Comparison of ENCODE assay signal across 9 cellular contexts in genomic region chr3:136194409-136195257, GRCh38. TPM values are rescaled to one million over a fixed set of nuclear protein-coding genes. Genes with fewer than 3 reads are reported as not detected.
DNase-seq lines count a peak whose midpoint lies in the region; ATAC-seq, FAIRE-seq and TF ChIP-seq lines count a peak whose summit lies in the region.
"Had no signal": no experiment of that assay in that cellular context is flagged by ENCODE, and none has a peak within 500 bp of the region (broad histone marks: within the 10 kb centered on the region; RNA-seq: fewer than 3 reads in every experiment).

No MANE protein-coding gene starts in this region.

- peak overlapping the region; percentile 98 for H3K4me3 Mint-ChIP-seq in activated CD8-positive, alpha-beta memory T cell treated with anti-CD3 and anti-CD28 coated beads, Interleukin-2, amount 10 ng/mL, durations not matched to agents 7 days and 5 days
- H3K4me3 Mint-ChIP-seq in naive B cell: peak overlapping the region; percentile 87 to 100 (median 98)
- H3K4me3 Mint-ChIP-seq in stimulated activated naive CD8-positive, alpha-beta T cell treated with anti-CD3 and anti-CD28 coated beads, Interleukin-15, amount 100 ng/mL, for 72 hours: peak overlapping the region; percentile 83 to 98

- H3K9ac ChIP-seq in endothelial cell of umbilical vein (replicated peaks; ENCODE audit: extremely low read depth, insufficient read depth, low read length): peak overlapping the region; percentile 92

- intact Hi-C loops in endothelial cell of umbilical vein (cut with micrococcal nuclease): loop anchor here (1.0 to 10.0 kb wide), 5 partner anchors 52 to 820 kb away; no protein-coding TSS in a partner anchor

- H3K27ac Mint-ChIP-seq in activated CD8-positive, alpha-beta memory T cell treated with anti-CD3 and anti-CD28 coated beads, Interleukin-2, amount 10 ng/mL, durations not matched to agents 7 days and 5 days: peak overlapping the region; percentile 98
- peak overlapping the region; percentile 97 to 99 (median 98) for H3K27ac Mint-ChIP-seq in naive B cell
- H3K27ac Mint-ChIP-seq in stimulated activated naive CD8-positive, alpha-beta T cell treated with anti-CD3 and anti-CD28 coated beads, Interleukin-15, amount 100 ng/mL, for 72 hours: peak overlapping the region; percentile 97 to 99

- peaks cover 3% of the 10 kb centered on the region for H3K27me3 Mint-ChIP-seq in activated CD8-positive, alpha-beta memory T cell treated with anti-CD3 and anti-CD28 coated beads, Interleukin-2, amount 10 ng/mL, durations not matched to agents 7 days and 5 days
- peaks cover 0 to 8% (median 0%) of the 10 kb centered on the region in 3 donors for H3K27me3 Mint-ChIP-seq in naive B cell
- H3K27me3 Mint-ChIP-seq in stimulated activated naive CD8-positive, alpha-beta T cell treated with anti-CD3 and anti-CD28 coated beads, Interleukin-15, amount 100 ng/mL, for 72 hours: no peaks in the 10 kb centered on the region

- H3K9me1 ChIP-seq in endothelial cell of umbilical vein (replicated peaks; ENCODE audit: control insufficient read depth, extremely low read depth, insufficient read depth, low read length): no peaks in the 10 kb centered on the region

- peaks cover 14% of the 10 kb centered on the region for H3K4me1 ChIP-seq in endothelial cell of umbilical vein (ENCODE audit: control insufficient read depth, extremely low read depth, insufficient read depth, low read length)

- FAIRE-seq in endothelial cell of umbilical vein (lab: Jason Lieb, UNC): no peak
- FAIRE-seq: TTC549 had no signal

- H3K79me2 ChIP-seq in endothelial cell of umbilical vein (ENCODE audit: control insufficient read depth, insufficient read depth, low read length): peaks cover 60% of the 10 kb centered on the region

- no peaks in the 10 kb centered on the region for H3K27me3 ChIP-seq in endothelial cell of umbilical vein (ENCODE audit: control insufficient read depth in 2 of 2, insufficient read depth in 2 of 2, low read length in 2 of 2)

- TSS peak; percentile 17 for BruUV-seq in endothelial cell of umbilical vein (replicated peaks; lab: Mats Ljungman, UMichigan)

- no peak overlapping the region for H2AFZ ChIP-seq in endothelial cell of umbilical vein (ENCODE audit: low read depth, low read length)

- TF ChIP-seq POLR2A in endothelial cell of umbilical vein (IDR thresholded peaks at IDR 0.05; ENCODE audit: low read depth, low read length): no peak

- peak overlapping the region; percentile 87 for H3K27ac ChIP-seq in endothelial cell of umbilical vein (ENCODE audit: insufficient read depth, low read depth, low read length)

- peaks cover 18% of the 10 kb centered on the region for H4K20me1 ChIP-seq in endothelial cell of umbilical vein (replicated peaks; ENCODE audit: control insufficient read depth, extremely low read depth, insufficient read depth, low read length)

- dilution Hi-C loops in endothelial cell of umbilical vein (cut with MboI; ENCODE audit: extremely low pct_ligation_motif_present, low sequenced_read_pairs): no loop called here

- TF ChIP-seq CTCF in endothelial cell of umbilical vein (IDR thresholded peaks at IDR 0.05; ENCODE audit: extremely low read depth in 1 of 2, insufficient read depth in 1 of 2, low read depth in 1 of 2, low read length in 2 of 2): no peak

- peaks cover 38% of the 10 kb centered on the region for H3K4me1 Mint-ChIP-seq in activated CD8-positive, alpha-beta memory T cell treated with anti-CD3 and anti-CD28 coated beads, Interleukin-2, amount 10 ng/mL, durations not matched to agents 7 days and 5 days
- H3K4me1 Mint-ChIP-seq in naive B cell: peaks cover 54 to 79% (median 61%) of the 10 kb centered on the region in 3 donors
- peaks cover 55% of the 10 kb centered on the region for H3K4me1 Mint-ChIP-seq in stimulated activated naive CD8-positive, alpha-beta T cell treated with anti-CD3 and anti-CD28 coated beads, Interleukin-15, amount 100 ng/mL, for 72 hours

- POLR2A ChIA-PET in endothelial cell of umbilical vein (lab: Charles Lee): interaction anchor here (0.5 to 1.7 kb wide), 5 partner anchors 13 to 443 kb away, joined by 3 to 5 read pairs (median 4); no protein-coding TSS in a partner anchor

- no peak for ATAC-seq in activated CD8-positive, alpha-beta memory T cell treated with anti-CD3 and anti-CD28 coated beads, Interleukin-2, amount 10 ng/mL, durations not matched to agents 7 days and 5 days
- ATAC-seq in naive B cell (ENCODE audit: low read depth in 2 of 2): peak; percentile 4 to 16
- ATAC-seq in stimulated activated naive CD8-positive, alpha-beta T cell treated with anti-CD3 and anti-CD28 coated beads, Interleukin-15, amount 100 ng/mL, for 72 hours: peak; percentile 47
- ATAC-seq in GM18867 (IDR thresholded peaks at IDR 0.05; ENCODE audit: unreplicated experiment): no peak
- ATAC-seq in HG03439 (IDR thresholded peaks at IDR 0.05; ENCODE audit: unreplicated experiment): no peak

- peaks cover 53% of the 10 kb centered on the region for H3K36me3 Mint-ChIP-seq in activated CD8-positive, alpha-beta memory T cell treated with anti-CD3 and anti-CD28 coated beads, Interleukin-2, amount 10 ng/mL, durations not matched to agents 7 days and 5 days
- peaks cover 5 to 11% of the 10 kb centered on the region in 2 donors for H3K36me3 Mint-ChIP-seq in naive B cell

- peak; percentile 33 for DNase-seq in Daoy (ENCODE audit: low read depth)
- peak; percentile 73 for DNase-seq in NCI-H146 (lab: John Stamatoyannopoulos, UW)
- DNase-seq in activated CD8-positive, alpha-beta memory T cell treated with anti-CD3 and anti-CD28 coated beads, Interleukin-2, amount 10 ng/mL, durations not matched to agents 7 days and 5 days: peak; percentile 85
- DNase-seq in endothelial cell of umbilical vein (ENCODE audit: low read depth, low spot score): peak; percentile 49
- peak; percentile 75 for DNase-seq in naive B cell
- peak; percentile 77 to 90 for DNase-seq in stimulated activated naive CD8-positive, alpha-beta T cell treated with anti-CD3 and anti-CD28 coated beads, Interleukin-15, amount 100 ng/mL, for 72 hours

- peak overlapping the region; percentile 76 to 94 (median 86) for H3K4me3 ChIP-seq in endothelial cell of umbilical vein (replicated peaks in 1 of 3; ENCODE audit: insufficient read depth in 1 of 3, low read depth in 1 of 3, low read length in 3 of 3)

- H3K4me2 ChIP-seq in endothelial cell of umbilical vein (ENCODE audit: insufficient read depth, low read length): peak overlapping the region; percentile 88

- CTCF ChIA-PET in activated CD8-positive, alpha-beta memory T cell treated with anti-CD3 and anti-CD28 coated beads, Interleukin-2, amount 10 ng/mL, durations not matched to agents 7 days and 5 days (lab: Charles Lee): interaction anchor here (0.9 to 3.2 kb wide), 9 partner anchors 13 to 667 kb away, joined by 3 to 10 read pairs (median 5); partner anchors contain the start of genes NCK1, PCCB and STAG1
- CTCF ChIA-PET in endothelial cell of umbilical vein (lab: Charles Lee): interaction anchor here (0.8 to 3.6 kb wide), 8 partner anchors 13 to 558 kb away, joined by 3 to 36 read pairs (median 6); partner anchors contain the start of genes PCCB and STAG1

- H3K9me3 ChIP-seq in endothelial cell of umbilical vein (replicated peaks; ENCODE audit: control insufficient read depth, insufficient read depth, low read length): no peaks in the 10 kb centered on the region

- H3K36me3 ChIP-seq in endothelial cell of umbilical vein (ENCODE audit: control insufficient read depth in 2 of 2, extremely low read depth in 1 of 2, insufficient read depth in 2 of 2, low read length in 2 of 2): no peaks in the 10 kb centered on the region

- no peaks in the 10 kb centered on the region for H3K9me3 Mint-ChIP-seq in activated CD8-positive, alpha-beta memory T cell treated with anti-CD3 and anti-CD28 coated beads, Interleukin-2, amount 10 ng/mL, durations not matched to agents 7 days and 5 days (ENCODE audit: low read depth)
- H3K9me3 Mint-ChIP-seq in naive B cell: no peaks in the 10 kb centered on the region
- H3K9me3 Mint-ChIP-seq in stimulated activated naive CD8-positive, alpha-beta T cell treated with anti-CD3 and anti-CD28 coated beads, Interleukin-15, amount 100 ng/mL, for 72 hours: no peaks in the 10 kb centered on the region

TF ChIP-seq in endothelial cell of umbilical vein, 7 proteins besides CTCF, POLR2A, EP300 and RAD21:
- no peak for TF ChIP-seq POLR2AphosphoS5 (IDR thresholded peaks at IDR 0.05; ENCODE audit: insufficient read depth, low read depth, low read length)
- TF ChIP-seq, protein P1, sequence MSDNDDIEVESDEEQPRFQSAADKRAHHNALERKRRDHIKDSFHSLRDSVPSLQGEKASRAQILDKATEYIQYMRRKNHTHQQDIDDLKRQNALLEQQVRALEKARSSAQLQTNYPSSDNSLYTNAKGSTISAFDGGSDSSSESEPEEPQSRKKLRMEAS (IDR thresholded peaks at IDR 0.05; ENCODE audit: insufficient read depth, insufficient read length): no peak

RNA-seq across cellular contexts. Expression of gene MSL2, which starts 1.5 kb away (rescaled TPM):
- 5.1 and 24.9 TPM in 2 replicates for total RNA-seq in Daoy (2014; rRNA removed; shearing (Covaris generic))
- 10 to 100 TPM; 62.6 to 64.3 TPM for total RNA-seq in activated CD8-positive, alpha-beta memory T cell treated with anti-CD3 and anti-CD28 coated beads, Interleukin-2, amount 10 ng/mL, durations not matched to agents 7 days and 5 days
- 21.9 and 23.7 TPM in 2 replicates for total RNA-seq in endothelial cell of umbilical vein
- polyA plus RNA-seq in endothelial cell of umbilical vein (4.3 and 6.7 TPM in 2 replicates), naive B cell (ENCODE audit: low read depth in 6 of 6) (10 to 100 TPM; 24.4 to 60.5 (median 53.8) TPM)
- 4.5 and 5.7 TPM in 2 replicates for polyA plus RNA-seq in endothelial cell of umbilical vein (2011; cell fraction: cytosol; rRNA removed)
- 5.0 and 8.0 TPM in 2 replicates for polyA plus RNA-seq in endothelial cell of umbilical vein (2011; cell fraction: nucleus; rRNA removed)
- 8.4 and 14.1 TPM in 2 replicates for polyA plus RNA-seq in endothelial cell of umbilical vein (2012)
- 14.3 and 17.7 TPM in 2 replicates for polyA minus RNA-seq in endothelial cell of umbilical vein
- polyA minus RNA-seq in endothelial cell of umbilical vein (2011; cell fraction: cytosol; rRNA and poly(A)+ RNA removed): 12.2 TPM
- polyA minus RNA-seq in endothelial cell of umbilical vein (2011; cell fraction: nucleus; rRNA and poly(A)+ RNA removed): 14.3 and 17.6 TPM in 2 replicates

RNA-seq across cellular contexts. Expression of gene PCCB, which starts 55.5 kb away (rescaled TPM):
- 65.7 and 85.3 TPM in 2 replicates for total RNA-seq in Daoy (2014; rRNA removed; shearing (Covaris generic))
- total RNA-seq in activated CD8-positive, alpha-beta memory T cell treated with anti-CD3 and anti-CD28 coated beads, Interleukin-2, amount 10 ng/mL, durations not matched to agents 7 days and 5 days: 10 to 100 TPM; 34.5 to 39.2 TPM
- total RNA-seq in endothelial cell of umbilical vein: 28.6 and 35.4 TPM in 2 replicates
- 34.3 and 36.5 TPM in 2 replicates for polyA plus RNA-seq in endothelial cell of umbilical vein
- 35.9 and 36.3 TPM in 2 replicates for polyA plus RNA-seq in endothelial cell of umbilical vein (2011; cell fraction: cytosol; rRNA removed)
- 31.0 and 33.1 TPM in 2 replicates for polyA plus RNA-seq in endothelial cell of umbilical vein (2011; cell fraction: nucleus; rRNA removed)
- 30.3 and 34.4 TPM in 2 replicates for polyA plus RNA-seq in endothelial cell of umbilical vein (2012)
- polyA minus RNA-seq in endothelial cell of umbilical vein: 40.9 and 57.3 TPM in 2 replicates
- polyA minus RNA-seq in endothelial cell of umbilical vein (2011; cell fraction: cytosol; rRNA and poly(A)+ RNA removed): 36.8 TPM
- polyA minus RNA-seq in endothelial cell of umbilical vein (2011; cell fraction: nucleus; rRNA and poly(A)+ RNA removed): 12.1 and 17.6 TPM in 2 replicates
- polyA plus RNA-seq in naive B cell (ENCODE audit: low read depth in 6 of 6): 10 to 100 TPM; 26.4 to 54.8 (median 33.1) TPM

Comparison
In these comparisons a context has a peak if more than half of its experiments do, and no peak if none do; other contexts are left out.
1. DNase-seq: peak in every context shown above with its lines; median percentile 85 in activated CD8-positive, alpha-beta memory T cell treated with anti-CD3 and anti-CD28 coated beads, Interleukin-2, amount 10 ng/mL, durations not matched to agents 7 days and 5 days; 84 in stimulated activated naive CD8-positive, alpha-beta T cell treated with anti-CD3 and anti-CD28 coated beads, Interleukin-15, amount 100 ng/mL, for 72 hours; 75 in naive B cell; 73 in NCI-H146; 49 in endothelial cell of umbilical vein; 33 in Daoy.
2. ATAC-seq: peak in naive B cell (2 of 2) and stimulated activated naive CD8-positive, alpha-beta T cell treated with anti-CD3 and anti-CD28 coated beads, Interleukin-15, amount 100 ng/mL, for 72 hours (single experiment); none in activated CD8-positive, alpha-beta memory T cell treated with anti-CD3 and anti-CD28 coated beads, Interleukin-2, amount 10 ng/mL, durations not matched to agents 7 days and 5 days (single experiment), GM18867 (single experiment) and HG03439 (single experiment).
3. Peak in every context shown above with its lines, with median percentiles within 50 percentile points of each other: H3K27ac Mint-ChIP-seq and H3K4me3 Mint-ChIP-seq.